20 cellular contexts compared by ENCODE assay signal in the genomic region with DNA sequence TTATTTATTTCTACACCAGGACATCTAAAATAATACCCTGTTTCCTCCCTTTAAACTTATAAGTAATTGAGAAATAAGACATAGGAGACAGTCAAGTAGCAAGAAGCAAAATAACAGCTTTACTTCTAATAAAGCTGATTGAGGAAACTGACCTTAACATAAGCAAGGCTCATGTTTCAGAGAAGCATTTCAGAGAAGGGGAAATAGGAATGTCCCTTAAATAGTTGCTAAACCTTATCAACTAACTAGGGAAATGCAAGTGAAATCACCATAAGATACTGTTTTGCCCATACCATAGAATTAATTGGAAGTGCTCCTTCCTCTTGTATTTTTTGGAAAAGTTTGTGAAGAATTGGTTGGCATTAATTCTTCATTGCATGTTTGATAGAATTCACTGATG.
DNase-seq lines count a peak whose midpoint lies in the region; ATAC-seq, FAIRE-seq and TF ChIP-seq lines count a peak whose summit lies in the region.
"Had no signal": no experiment of that assay in that cellular context is flagged by ENCODE, and none has a peak within 500 bp of the region (broad histone marks: within the 10 kb centered on the region; RNA-seq: fewer than 3 reads in every experiment).

No MANE protein-coding gene starts in this region.

- DNase-seq in MV-4-11 (lab: John Stamatoyannopoulos, UW) (peak; percentile 30), WERI-Rb-1 (no peak), NCI-H1105 treated with DMSO at 0.1 percent for 48 hours (lab: John Stamatoyannopoulos, UW) (no peak)
- DNase-seq in stimulated activated naive B cell treated with anti-CD40 and anti-IgM and Interleukin-4, amounts not matched to agents 10 μg/mL and 1 μg/mL and 100 μg/mL, for 72 hours = no peak
- DNase-seq: ACHN; AML-193; CD4-positive, alpha-beta memory T cell; DMS153; DMS79; GDM1; HFFc6 had no signal

- H3K27ac Mint-ChIP-seq in dendritic cell treated with granulocyte-macrophage colony-stimulating factor and Interleukin-4, amounts not matched to agents 40 ng/mL and 50 ng/mL, for 4 days = peak overlapping the region; percentile 13
- no peak overlapping the region for H3K27ac Mint-ChIP-seq in stimulated activated naive B cell treated with anti-CD40 and anti-IgM and Interleukin-4, amounts not matched to agents 10 μg/mL and 1 μg/mL and 100 μg/mL, for 72 hours
- H3K27ac Mint-ChIP-seq: CD4-positive, alpha-beta memory T cell; GM23338; HFFc6 had no signal

- H3K27me3 ChIP-seq in WERI-Rb-1 (ENCODE audit: insufficient read depth, low read depth, severe bottlenecking) = no peaks in the 10 kb centered on the region

- no peaks in the 10 kb centered on the region for H3K27me3 Mint-ChIP-seq in dendritic cell treated with granulocyte-macrophage colony-stimulating factor and Interleukin-4, amounts not matched to agents 40 ng/mL and 50 ng/mL, for 4 days
- H3K27me3 Mint-ChIP-seq in stimulated activated naive B cell treated with anti-CD40 and anti-IgM and Interleukin-4, amounts not matched to agents 10 μg/mL and 1 μg/mL and 100 μg/mL, for 72 hours = no peaks in the 10 kb centered on the region
- H3K27me3 Mint-ChIP-seq: CD4-positive, alpha-beta memory T cell had no signal

- no peaks in the 10 kb centered on the region for H3K36me3 ChIP-seq in WERI-Rb-1

- H3K4me3 ChIP-seq in WERI-Rb-1 (ENCODE audit: low read depth, low read length) = no peak overlapping the region
- H3K4me3 ChIP-seq: GM23338 had no signal

- peaks cover 44% of the 10 kb centered on the region for H3K9me3 Mint-ChIP-seq in dendritic cell treated with granulocyte-macrophage colony-stimulating factor and Interleukin-4, amounts not matched to agents 40 ng/mL and 50 ng/mL, for 4 days
- H3K9me3 Mint-ChIP-seq in stimulated activated naive B cell treated with anti-CD40 and anti-IgM and Interleukin-4, amounts not matched to agents 10 μg/mL and 1 μg/mL and 100 μg/mL, for 72 hours = peaks cover 12 to 17% of the 10 kb centered on the region in 2 donors

- TF ChIP-seq CTCF in WERI-Rb-1 (IDR thresholded peaks at IDR 0.05; ENCODE audit: low read depth, low read length) = no peak

- FAIRE-seq in A204.1 (lab: Jason Lieb, UNC) = peak; percentile 23
- FAIRE-seq: GM12892, GM18507, H54 had no signal

- no peak overlapping the region for H3K4me3 Mint-ChIP-seq in dendritic cell treated with granulocyte-macrophage colony-stimulating factor and Interleukin-4, amounts not matched to agents 40 ng/mL and 50 ng/mL, for 4 days
- H3K4me3 Mint-ChIP-seq in stimulated activated naive B cell treated with anti-CD40 and anti-IgM and Interleukin-4, amounts not matched to agents 10 μg/mL and 1 μg/mL and 100 μg/mL, for 72 hours = no peak overlapping the region
- H3K4me3 Mint-ChIP-seq: CD4-positive, alpha-beta memory T cell; GM23338; HFFc6 had no signal

- peaks cover 40% of the 10 kb centered on the region for H3K36me3 Mint-ChIP-seq in dendritic cell treated with granulocyte-macrophage colony-stimulating factor and Interleukin-4, amounts not matched to agents 40 ng/mL and 50 ng/mL, for 4 days (ENCODE audit: low read depth)
- peaks cover 9 to 12% of the 10 kb centered on the region in 2 donors for H3K36me3 Mint-ChIP-seq in stimulated activated naive B cell treated with anti-CD40 and anti-IgM and Interleukin-4, amounts not matched to agents 10 μg/mL and 1 μg/mL and 100 μg/mL, for 72 hours

- peak; percentile 59 to 71 for ATAC-seq in stimulated activated naive B cell treated with anti-CD40 and anti-IgM and Interleukin-4, amounts not matched to agents 10 μg/mL and 1 μg/mL and 100 μg/mL, for 72 hours (replicated peaks)
- ATAC-seq: GM23338, HCT116 had no signal

- H3K4me1 Mint-ChIP-seq in dendritic cell treated with granulocyte-macrophage colony-stimulating factor and Interleukin-4, amounts not matched to agents 40 ng/mL and 50 ng/mL, for 4 days (ENCODE audit: low read depth) = peaks cover 21% of the 10 kb centered on the region
- H3K4me1 Mint-ChIP-seq in stimulated activated naive B cell treated with anti-CD40 and anti-IgM and Interleukin-4, amounts not matched to agents 10 μg/mL and 1 μg/mL and 100 μg/mL, for 72 hours = no peaks in the 10 kb centered on the region
- H3K4me1 Mint-ChIP-seq: CD4-positive, alpha-beta memory T cell; GM23338 had no signal

- no peaks in the 10 kb centered on the region for H3K9me3 ChIP-seq in WERI-Rb-1 (ENCODE audit: severe bottlenecking)

- intact Hi-C loops in dendritic cell treated with granulocyte-macrophage colony-stimulating factor and Interleukin-4, amounts not matched to agents 40 ng/mL and 50 ng/mL, for 4 days (cut with micrococcal nuclease) = no loop called here

- no peak overlapping the region for H3K27ac ChIP-seq in WERI-Rb-1
- H3K27ac ChIP-seq: C4-2B, HL-60 had no signal
